In the genomic region with DNA sequence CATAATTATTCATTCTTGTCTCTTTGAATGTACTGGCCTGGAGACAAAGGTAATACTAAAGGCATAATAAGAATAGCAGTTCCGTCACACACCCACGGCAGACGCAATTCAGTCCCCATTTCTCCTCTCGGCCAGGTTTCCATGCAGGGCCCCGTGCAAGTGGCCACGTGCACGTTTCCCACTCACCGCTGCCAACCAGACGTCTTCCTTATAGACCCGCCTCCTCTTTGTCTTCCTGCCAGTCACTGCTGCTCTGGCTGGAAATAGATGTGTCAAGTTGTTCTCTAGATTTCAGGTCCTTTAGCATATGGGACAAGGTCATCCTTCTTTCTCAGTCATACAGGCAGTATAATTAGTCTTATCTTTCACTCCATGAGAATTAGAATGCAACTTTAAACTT, we compare ENCODE assay signal across 24 cellular contexts.
"Had no signal": no experiment of that assay in that cellular context is flagged by ENCODE, and none has a peak within 500 bp of the region (broad histone marks: within the 10 kb centered on the region; RNA-seq: fewer than 3 reads in every experiment).

No MANE protein-coding gene starts in this region.

- H3K27ac ChIP-seq: ascending aorta, body of pancreas, KMS-11, SJCRH30 had no signal

- H3K27me3 ChIP-seq: ascending aorta, body of pancreas, MG63, SJCRH30 had no signal

- H3K36me3 ChIP-seq: ascending aorta, MG63, SJCRH30 had no signal

- ATAC-seq: activated CD8-positive, alpha-beta memory T cell treated with anti-CD3 and anti-CD28 coated beads, Interleukin-2, amount 10 ng/mL, durations not matched to agents 7 days and 5 days; activated naive CD4-positive, alpha-beta T cell treated with anti-CD3 and anti-CD28 coated beads, Interleukin-2, amount 50 U/mL, for 72 hours; activated naive CD8-positive, alpha-beta T cell treated with anti-CD3 and anti-CD28 coated beads, Interleukin-2, amount 50 U/mL, for 24 hours; activated T-cell treated with anti-CD3 and anti-CD28 coated beads, Interleukin-2, amount 50 U/mL, for 4 hours; body of pancreas; SK-N-SH treated with all-trans-retinoic acid at 6 μM for 48 hours had no signal

- H3K9me3 ChIP-seq: ascending aorta, body of pancreas, MG63, SJCRH30 had no signal

- H3K4me2 ChIP-seq: KMS-11 had no signal

- H3K4me1 ChIP-seq: ascending aorta, body of pancreas, SJCRH30 had no signal

- H3K9ac ChIP-seq: KMS-11 had no signal

- H3K4me3 ChIP-seq: ascending aorta, body of pancreas, MG63, SJCRH30 had no signal

- DNase-seq: activated B cell treated with CpG ODN at 0.5 μM for 24 hours; activated CD4-positive, alpha-beta T cell treated with anti-CD3 and anti-CD28 coated beads for 1 hour; activated CD4-positive, alpha-beta T cell treated with anti-CD3 and anti-CD28 coated beads, Interleukin-2, amount 10 ng/mL, durations not matched to agents 24 days and 14 days; activated CD4-positive, alpha-beta T cell treated with anti-CD3 and anti-CD28 coated beads, Interleukin-2, amount 50 U/mL, for 48 hours; activated CD8-positive, alpha-beta memory T cell treated with anti-CD3 and anti-CD28 coated beads, Interleukin-2, amount 10 ng/mL, durations not matched to agents 7 days and 5 days; activated effector memory CD4-positive, alpha-beta T cell treated with anti-CD3 and anti-CD28 coated beads, Interleukin-2, amount 50 U/mL, for 16 hours; activated naive CD4-positive, alpha-beta T cell treated with Interleukin-2 at 50 U/mL for 16 hours; activated naive CD8-positive, alpha-beta T cell treated with anti-CD3 and anti-CD28 coated beads, Interleukin-2, amount 50 U/mL, for 24 hours; activated T-cell treated with anti-CD3 and anti-CD28 coated beads, Interleukin-2, amount 50 U/mL, for 4 hours; amniotic stem cell; body of pancreas; MG63; MV-4-11; NCI-H1105; NCI-H1436; NCI-H1694 treated with DMSO at 0.1 percent for 48 hours; NCI-H2029 treated with DMSO at 0.1 percent for 48 hours; NCI-H524; SJCRH30; SW 1271 had no signal
